Comparison of ENCODE assay signal across 8 cellular contexts in the genomic region with DNA sequence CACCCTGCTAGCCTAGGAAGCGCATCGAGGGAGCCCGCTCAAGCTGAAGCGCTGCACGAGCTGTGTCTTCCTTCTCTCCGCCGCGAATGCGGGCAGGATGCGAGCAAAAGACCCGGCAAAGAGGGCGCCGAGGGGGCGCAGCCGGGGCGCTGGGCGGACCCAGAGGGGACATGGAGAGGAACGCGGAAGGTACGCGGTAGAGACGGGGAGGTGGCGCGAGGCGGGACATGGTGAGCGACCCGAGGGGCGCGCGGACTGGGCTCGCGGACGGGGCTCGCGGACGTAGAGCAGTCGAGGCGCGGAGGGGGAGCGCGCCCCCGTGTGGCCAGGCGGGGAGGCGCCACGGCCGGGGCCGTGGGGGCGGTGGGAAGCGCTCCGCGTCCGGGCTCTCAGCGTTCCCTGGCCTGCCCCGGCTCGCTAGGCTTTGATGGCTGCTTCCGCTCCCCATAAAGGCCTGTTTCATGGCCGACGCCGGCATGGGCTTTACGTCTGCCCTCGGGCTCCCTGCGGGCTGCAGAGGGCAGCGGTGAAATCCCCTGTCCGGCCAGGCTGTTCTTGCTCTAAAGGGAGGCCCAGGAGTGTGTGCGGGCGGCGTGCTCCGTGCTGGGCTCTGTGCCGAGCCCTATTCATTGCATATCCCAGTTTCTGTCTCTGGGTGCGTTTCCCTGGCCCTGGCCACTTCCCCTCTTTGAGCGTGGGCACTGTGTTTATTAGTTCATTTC. TPM values are rescaled to one million over a fixed set of nuclear protein-coding genes. Genes with fewer than 3 reads are reported as not detected.
A peak's percentile ranks its signal among the peaks of the same experiment; 100 is the strongest.
DNase-seq lines count a peak whose midpoint lies in the region; ATAC-seq and TF ChIP-seq lines count a peak whose summit lies in the region.

No MANE protein-coding gene starts in this region.

- H3K27ac ChIP-seq in CD8-positive, alpha-beta T cell (ENCODE audit: low read depth, low read length), result no peak overlapping the region
- H3K27ac ChIP-seq in SJCRH30 (no peak overlapping the region), cardiac muscle cell (no peak overlapping the region), osteoblast (ENCODE audit: low read depth, low read length) (no peak overlapping the region), thyroid gland (no peak overlapping the region)

- no peak overlapping the region for H3K27ac Mint-ChIP-seq in CD8-positive, alpha-beta T cell
- H3K27ac Mint-ChIP-seq in activated naive CD8-positive, alpha-beta T cell, result no peak overlapping the region

- peak overlapping the region; percentile 78 for H3K4me3 Mint-ChIP-seq in CD8-positive, alpha-beta T cell
- H3K4me3 Mint-ChIP-seq in activated naive CD8-positive, alpha-beta T cell, result peak overlapping the region; percentile 74

- no peaks in the 10 kb centered on the region for H4K20me1 ChIP-seq in osteoblast (ENCODE audit: insufficient read depth, low read length)

- H3K9me3 Mint-ChIP-seq in CD8-positive, alpha-beta T cell, result peaks cover 13% of the 10 kb centered on the region
- peaks cover 14% of the 10 kb centered on the region for H3K9me3 Mint-ChIP-seq in activated naive CD8-positive, alpha-beta T cell (ENCODE audit: low read depth)

- peak; percentile 30 to 69 (median 42) for DNase-seq in CD8-positive, alpha-beta T cell
- peak; percentile 17 to 45 for DNase-seq in SJCRH30
- DNase-seq in cardiac muscle cell (ENCODE audit: low read depth in 1 of 2, low spot score in 1 of 2), result peak; percentile 76 to 79
- peak; percentile 92 for DNase-seq in osteoblast (ENCODE audit: insufficient read length, low spot score, missing footprints)
- DNase-seq in thyroid gland, result peak; percentile 61 to 64
- no peak for DNase-seq in NK-92 (lab: John Stamatoyannopoulos, UW; ENCODE audit: unreplicated experiment)

- no peaks in the 10 kb centered on the region for H3K9me3 ChIP-seq in CD8-positive, alpha-beta T cell (ENCODE audit: low read length)
- H3K9me3 ChIP-seq in SJCRH30 (replicated peaks) (no peaks in the 10 kb centered on the region), cardiac muscle cell (ENCODE audit: low read depth) (no peaks in the 10 kb centered on the region), osteoblast (ENCODE audit: low read depth, low read length) (no peaks in the 10 kb centered on the region), thyroid gland (no peaks in the 10 kb centered on the region)

- H3K27me3 ChIP-seq in CD8-positive, alpha-beta T cell (ENCODE audit: insufficient read depth, low read length), result peaks cover 15% of the 10 kb centered on the region
- H3K27me3 ChIP-seq in SJCRH30, result no peaks in the 10 kb centered on the region
- H3K27me3 ChIP-seq in cardiac muscle cell, result peaks cover 80% of the 10 kb centered on the region
- H3K27me3 ChIP-seq in osteoblast (ENCODE audit: insufficient read depth, low read length), result peaks cover 56% of the 10 kb centered on the region
- H3K27me3 ChIP-seq in thyroid gland, result no peaks in the 10 kb centered on the region

- H3K36me3 ChIP-seq in CD8-positive, alpha-beta T cell (ENCODE audit: insufficient read depth, low read length), result no peaks in the 10 kb centered on the region
- H3K36me3 ChIP-seq in SJCRH30, result no peaks in the 10 kb centered on the region
- H3K36me3 ChIP-seq in cardiac muscle cell, result no peaks in the 10 kb centered on the region
- no peaks in the 10 kb centered on the region for H3K36me3 ChIP-seq in osteoblast (ENCODE audit: insufficient read depth, low read length)
- H3K36me3 ChIP-seq in thyroid gland, result no peaks in the 10 kb centered on the region

- peak overlapping the region; percentile 85 for H3K4me2 ChIP-seq in osteoblast (ENCODE audit: insufficient read depth, low read length)

- TF ChIP-seq CTCF in CD8-positive, alpha-beta T cell (IDR thresholded peaks at IDR 0.05), result peak; percentile 67
- TF ChIP-seq CTCF in cardiac muscle cell (IDR thresholded peaks at IDR 0.05; ENCODE audit: low read depth, low read length) (peak; percentile 74), osteoblast (IDR thresholded peaks at IDR 0.05; ENCODE audit: extremely low read depth, low read depth, low read length) (peak; percentile 62), thyroid gland (IDR thresholded peaks at IDR 0.05) (peak; percentile 18 to 97 (median 87))

- POLR2A ChIA-PET in CD8-positive, alpha-beta T cell (lab: Charles Lee), result no interaction called here

- peak; percentile 75 for ATAC-seq in CD8-positive, alpha-beta T cell
- ATAC-seq in HG03432 (IDR thresholded peaks at IDR 0.05; ENCODE audit: unreplicated experiment), result peak; percentile 62

- no peak for TF ChIP-seq POLR2A in thyroid gland (IDR thresholded peaks at IDR 0.05)

- intact Hi-C loops in CD8-positive, alpha-beta T cell (cut with DNase I, micrococcal nuclease), result no loop called here
- intact Hi-C loops in thyroid gland (cut with DNase I), result no loop called here

- H3K4me1 Mint-ChIP-seq in CD8-positive, alpha-beta T cell (ENCODE audit: low read depth), result peaks cover 10% of the 10 kb centered on the region
- peaks cover 5% of the 10 kb centered on the region for H3K4me1 Mint-ChIP-seq in activated naive CD8-positive, alpha-beta T cell (ENCODE audit: low read depth)

- 1 to 13% methylated on average over 11 to 23 of the region's 71 CpGs for WGBS in thyroid gland, 2 donors

- H3K36me3 Mint-ChIP-seq in CD8-positive, alpha-beta T cell, result no peaks in the 10 kb centered on the region
- H3K36me3 Mint-ChIP-seq in activated naive CD8-positive, alpha-beta T cell, result peaks cover 6% of the 10 kb centered on the region

- H2AFZ ChIP-seq in osteoblast (ENCODE audit: low read length), result peak overlapping the region; percentile 95

- H3K27me3 Mint-ChIP-seq in CD8-positive, alpha-beta T cell (ENCODE audit: low read depth), result peaks cover 64% of the 10 kb centered on the region
- H3K27me3 Mint-ChIP-seq in activated naive CD8-positive, alpha-beta T cell, result peaks cover 48% of the 10 kb centered on the region

- CTCF ChIA-PET in CD8-positive, alpha-beta T cell (lab: Charles Lee), result interaction anchor here (0.7 to 6.9 kb wide), 6 partner anchors 9 to 439 kb away, joined by 3 to 97 read pairs (median 4); no protein-coding TSS in a partner anchor

- H3K4me3 ChIP-seq in CD8-positive, alpha-beta T cell (ENCODE audit: low read depth, low read length), result peak overlapping the region; percentile 52
- H3K4me3 ChIP-seq in SJCRH30, result peak overlapping the region; percentile 44
- H3K4me3 ChIP-seq in cardiac muscle cell, result peak overlapping the region; percentile 42
- H3K4me3 ChIP-seq in osteoblast (ENCODE audit: insufficient read depth, low read length), result peak overlapping the region; percentile 68
- peak overlapping the region in 2 of 3 donors; percentile 3 to 33 for H3K4me3 ChIP-seq in thyroid gland (replicated peaks in 1 of 3)

- no peaks in the 10 kb centered on the region for H3K79me2 ChIP-seq in osteoblast (ENCODE audit: insufficient read depth, low read length)

- peaks cover 11% of the 10 kb centered on the region for H3K4me1 ChIP-seq in CD8-positive, alpha-beta T cell (ENCODE audit: insufficient read depth, low read length)
- H3K4me1 ChIP-seq in SJCRH30, result no peaks in the 10 kb centered on the region
- no peaks in the 10 kb centered on the region for H3K4me1 ChIP-seq in cardiac muscle cell (ENCODE audit: low read depth)
- peaks cover 5% of the 10 kb centered on the region for H3K4me1 ChIP-seq in osteoblast (ENCODE audit: insufficient read depth, low read length)
- H3K4me1 ChIP-seq in thyroid gland, result peaks cover 0 to 13% of the 10 kb centered on the region in 2 donors

RNA-seq across cellular contexts. Expression of a gene that starts 31.2 kb away (rescaled TPM):
- not detected for total RNA-seq in CD8-positive, alpha-beta T cell
- total RNA-seq in SJCRH30 (2014; rRNA removed; shearing (Covaris generic)), result not detected in 2 replicates
- total RNA-seq in cardiac muscle cell, result not detected in 2 replicates
- polyA plus RNA-seq in cardiac muscle cell, result not detected in 2 replicates
- under 0.01 and 0.36 TPM in 2 replicates for total RNA-seq in osteoblast
- total RNA-seq in thyroid gland, result 1 to 10 TPM in 3 of 4 donors, not detected in 1; 1.4 to 3.7 (median 1.6) TPM

RNA-seq across cellular contexts. Expression of a gene that starts 41.7 kb away (rescaled TPM):
- total RNA-seq in CD8-positive, alpha-beta T cell, result 1 to 10 TPM; 5.5 to 6.5 TPM
- total RNA-seq in SJCRH30 (2014; rRNA removed; shearing (Covaris generic)), result 10.6 and 11.2 TPM in 2 replicates
- total RNA-seq in cardiac muscle cell, result 11.3 and 13.2 TPM in 2 replicates
- 9.9 and 12.0 TPM in 2 replicates for polyA plus RNA-seq in cardiac muscle cell
- 7.2 and 10.3 TPM in 2 replicates for total RNA-seq in osteoblast
- total RNA-seq in thyroid gland, result 10 to 100 TPM; 31.7 to 77.1 (median 36.2) TPM

Comparison
In these comparisons a context has a peak if more than half of its experiments do, and no peak if none do; other contexts are left out.
1. H3K4me3 ChIP-seq: peak in every context shown above with its lines; median percentile 68 in osteoblast; 52 in CD8-positive, alpha-beta T cell; 44 in SJCRH30; 42 in cardiac muscle cell; 18 in thyroid gland.